ENCODE assay signal across 26 cellular contexts in genomic region chr11:1846453-1846932, GRCh38. TPM values are rescaled to one million over a fixed set of nuclear protein-coding genes. Genes with fewer than 3 reads are reported as not detected.
DNase-seq lines count a peak whose midpoint lies in the region; ATAC-seq and TF ChIP-seq lines count a peak whose summit lies in the region.
"Had no signal": no experiment of that assay in that cellular context is flagged by ENCODE, and none has a peak within 500 bp of the region (broad histone marks: within the 10 kb centered on the region; RNA-seq: fewer than 3 reads in every experiment).

No MANE protein-coding gene starts in this region.

- no peaks in the 10 kb centered on the region for H3K27me3 Mint-ChIP-seq in activated CD4-positive, alpha-beta T cell treated with anti-CD3 and anti-CD28 coated beads for 36 hours
- H3K27me3 Mint-ChIP-seq in CD8-positive, alpha-beta memory T cell, result peaks cover 0 to 1% of the 10 kb centered on the region in 2 donors
- H3K27me3 Mint-ChIP-seq in neural progenitor cell (ENCODE audit: insufficient read depth, low read depth), result peaks cover 11% of the 10 kb centered on the region

- no peak for ATAC-seq in activated CD4-positive, alpha-beta T cell treated with anti-CD3 and anti-CD28 coated beads for 36 hours
- ATAC-seq in GM21447 (IDR thresholded peaks at IDR 0.05; ENCODE audit: unreplicated experiment), result no peak
- ATAC-seq: HCT116, left lobe of liver had no signal

- CTCF ChIA-PET in activated CD4-positive, alpha-beta T cell treated with anti-CD3 and anti-CD28 coated beads for 36 hours (lab: Charles Lee), result interaction anchor here (1.0 to 1.7 kb wide), 4 partner anchors 75 to 305 kb away, joined by 3 to 7 read pairs (median 4); no protein-coding TSS in a partner anchor
- CTCF ChIA-PET in CD8-positive, alpha-beta memory T cell (lab: Charles Lee), result interaction anchor here (1.2 to 3.4 kb wide), 9 partner anchors 8 to 194 kb away, joined by 3 to 13 read pairs (median 7); partner anchors contain the start of genes SYT8 and TNNI2
- CTCF ChIA-PET in HEK293T (lab: Yijun Ruan, JAX), result interaction anchor here (0.9 kb wide), 1 partner anchor 306 kb away, joined by 3 read pairs; no protein-coding TSS in a partner anchor

- TF ChIP-seq POLR2A in adrenal gland (IDR thresholded peaks at IDR 0.05), result no peak

- no peaks in the 10 kb centered on the region for H3K27me3 ChIP-seq in CD8-positive, alpha-beta memory T cell (ENCODE audit: insufficient read depth, low read length, poor library complexity, severe bottlenecking)
- H3K27me3 ChIP-seq in adrenal gland, result no peaks in the 10 kb centered on the region
- H3K27me3 ChIP-seq in neural progenitor cell, result no peaks in the 10 kb centered on the region
- H3K27me3 ChIP-seq: BE2C had no signal

- peaks cover 72% of the 10 kb centered on the region for H3K4me1 ChIP-seq in CD8-positive, alpha-beta memory T cell (ENCODE audit: insufficient read depth, low read length)
- H3K4me1 ChIP-seq in adrenal gland (replicated peaks in 1 of 2), result peaks cover 70 to 75% of the 10 kb centered on the region in 2 donors
- no peaks in the 10 kb centered on the region for H3K4me1 ChIP-seq in neural progenitor cell
- H3K4me1 ChIP-seq: BE2C had no signal

- no peak overlapping the region for H3K4me3 Mint-ChIP-seq in activated CD4-positive, alpha-beta T cell treated with anti-CD3 and anti-CD28 coated beads for 36 hours
- peak overlapping the region in 1 of 7 donors; percentile 29 for H3K4me3 Mint-ChIP-seq in CD8-positive, alpha-beta memory T cell
- no peak overlapping the region for H3K4me3 Mint-ChIP-seq in neural progenitor cell
- H3K4me3 Mint-ChIP-seq: mesothelial cell of epicardium had no signal

- no peaks in the 10 kb centered on the region for H3K9me3 Mint-ChIP-seq in activated CD4-positive, alpha-beta T cell treated with anti-CD3 and anti-CD28 coated beads for 36 hours (ENCODE audit: low read depth)
- H3K9me3 Mint-ChIP-seq in CD8-positive, alpha-beta memory T cell, result no peaks in the 10 kb centered on the region
- no peaks in the 10 kb centered on the region for H3K9me3 Mint-ChIP-seq in neural progenitor cell
- H3K9me3 Mint-ChIP-seq: mesothelial cell of epicardium had no signal

- no peaks in the 10 kb centered on the region for H3K36me3 ChIP-seq in CD8-positive, alpha-beta memory T cell (ENCODE audit: insufficient read depth, low read length)
- no peaks in the 10 kb centered on the region for H3K36me3 ChIP-seq in adrenal gland (replicated peaks in 1 of 2)
- H3K36me3 ChIP-seq in neural progenitor cell, result no peaks in the 10 kb centered on the region
- H3K36me3 ChIP-seq: BE2C had no signal

- no peaks in the 10 kb centered on the region for H3K79me2 ChIP-seq in neural progenitor cell (ENCODE audit: low read depth)

- WGBS in adrenal gland, 4 donors, result 47 to 66% (median 59%) methylated on average over 4 to 9 of the region's 9 CpGs

- H3K4me3 ChIP-seq in CD8-positive, alpha-beta memory T cell (ENCODE audit: low read length), result no peak overlapping the region
- peak overlapping the region in 1 of 4 donors; percentile 12 for H3K4me3 ChIP-seq in adrenal gland
- H3K4me3 ChIP-seq in neural progenitor cell, result no peak overlapping the region

- H2AFZ ChIP-seq in neural progenitor cell (replicated peaks), result no peak overlapping the region

- H3K4me2 ChIP-seq in neural progenitor cell, result no peak overlapping the region

- no peaks in the 10 kb centered on the region for H3F3A ChIP-seq in neural progenitor cell (ENCODE audit: low read depth)

- H4K20me1 ChIP-seq in neural progenitor cell (ENCODE audit: low read depth), result no peaks in the 10 kb centered on the region

- TF ChIP-seq CTCF in adrenal gland (IDR thresholded peaks at IDR 0.05), result no peak
- no peak for TF ChIP-seq CTCF in neural progenitor cell (IDR thresholded peaks at IDR 0.05)

- H3K27ac ChIP-seq in CD8-positive, alpha-beta memory T cell (ENCODE audit: low read depth, low read length), result no peak overlapping the region
- peak overlapping the region; percentile 42 to 96 (median 93) for H3K27ac ChIP-seq in adrenal gland
- H3K27ac ChIP-seq in neural progenitor cell, result no peak overlapping the region

- POLR2A ChIA-PET in activated CD4-positive, alpha-beta T cell treated with anti-CD3 and anti-CD28 coated beads for 36 hours (lab: Charles Lee), result no interaction called here
- POLR2A ChIA-PET in CD8-positive, alpha-beta memory T cell (lab: Charles Lee), result no interaction called here
- POLR2A ChIA-PET in HEK293T (lab: Yijun Ruan, JAX), result no interaction called here

- no peak for DNase-seq in activated CD4-positive, alpha-beta T cell treated with anti-CD3 and anti-CD28 coated beads for 36 hours
- no peak for DNase-seq in activated CD4-positive, alpha-beta T cell treated with anti-CD3 and anti-CD28 coated beads, Interleukin-2, amount 50 U/mL, for 1 hour
- DNase-seq in CD8-positive, alpha-beta memory T cell, result no peak
- DNase-seq in adrenal gland (no peak), neural progenitor cell (ENCODE audit: low spot score) (no peak), NCI-H345 treated with DMSO at 0.1 percent for 48 hours (lab: John Stamatoyannopoulos, UW; ENCODE audit: unreplicated experiment) (no peak), HEK293T (ENCODE audit: extremely low spot score) (no peak)
- DNase-seq: 8988T; activated CD4-positive, CD25-positive, alpha-beta regulatory T cell treated with anti-CD3 and anti-CD28 coated beads, Interleukin-2, amount 50 U/mL, for 72 hours; activated CD8-positive, alpha-beta memory T cell treated with anti-CD3 and anti-CD28 coated beads, Interleukin-2, amount 50 U/mL, for 48 hours; BE2C; cortex of kidney; glutamatergic neuron; NCI-H1417; NCI-H2107; NCI-H526 treated with DMSO at 0.1 percent for 48 hours; occipital lobe; RPMI8226; stimulated activated CD4-positive, alpha-beta T cell treated with anti-CD3 and anti-CD28 coated beads, Interleukin-4, amount 100 ng/mL, for 24 hours had no signal

- intact Hi-C loops in activated CD4-positive, alpha-beta T cell treated with anti-CD3 and anti-CD28 coated beads for 36 hours (cut with DNase I, micrococcal nuclease), result no loop called here
- intact Hi-C loops in adrenal gland (cut with DNase I), result no loop called here

- H3K4me1 Mint-ChIP-seq in activated CD4-positive, alpha-beta T cell treated with anti-CD3 and anti-CD28 coated beads for 36 hours, result peaks cover 67% of the 10 kb centered on the region
- H3K4me1 Mint-ChIP-seq in CD8-positive, alpha-beta memory T cell, result peaks cover 61 to 83% (median 70%) of the 10 kb centered on the region in 3 donors
- H3K4me1 Mint-ChIP-seq in neural progenitor cell, result peaks cover 18% of the 10 kb centered on the region

- H3K9me3 ChIP-seq in CD8-positive, alpha-beta memory T cell (ENCODE audit: low read length), result no peaks in the 10 kb centered on the region
- H3K9me3 ChIP-seq in adrenal gland (replicated peaks in 1 of 3) (no peaks in the 10 kb centered on the region), neural progenitor cell (ENCODE audit: low read depth) (no peaks in the 10 kb centered on the region)
- H3K9me3 ChIP-seq: BE2C had no signal

- no peaks in the 10 kb centered on the region for H3K36me3 Mint-ChIP-seq in activated CD4-positive, alpha-beta T cell treated with anti-CD3 and anti-CD28 coated beads for 36 hours (ENCODE audit: low read depth)
- no peaks in the 10 kb centered on the region for H3K36me3 Mint-ChIP-seq in CD8-positive, alpha-beta memory T cell
- no peaks in the 10 kb centered on the region for H3K36me3 Mint-ChIP-seq in neural progenitor cell
- H3K36me3 Mint-ChIP-seq: mesothelial cell of epicardium had no signal

- peak overlapping the region; percentile 51 for H3K27ac Mint-ChIP-seq in activated CD4-positive, alpha-beta T cell treated with anti-CD3 and anti-CD28 coated beads for 36 hours
- peak overlapping the region in 7 of 8 donors; percentile 47 to 93 (median 78) for H3K27ac Mint-ChIP-seq in CD8-positive, alpha-beta memory T cell
- peak overlapping the region; percentile 39 for H3K27ac Mint-ChIP-seq in neural progenitor cell
- H3K27ac Mint-ChIP-seq: mesothelial cell of epicardium had no signal

- no peak overlapping the region for H3K9ac ChIP-seq in neural progenitor cell

TF ChIP-seq in HEK293T, 16 proteins besides CTCF, POLR2A, EP300 and RAD21 (continues in another document):
- no peak for TF ChIP-seq FOXA1 (IDR thresholded peaks at IDR 0.05)
- no peak for TF ChIP-seq NFRKB (IDR thresholded peaks at IDR 0.05)
- TF ChIP-seq FOXM1 (IDR thresholded peaks at IDR 0.05; ENCODE audit: borderline replicate concordance), result no peak
- no peak for TF ChIP-seq SUZ12 (IDR thresholded peaks at IDR 0.05)
- TF ChIP-seq L3MBTL2 (conservative IDR thresholded peaks at IDR 0.05), result no peak
- no peak for TF ChIP-seq CTBP1 (IDR thresholded peaks at IDR 0.05; ENCODE audit: borderline replicate concordance)
- no peak for TF ChIP-seq ARNT (IDR thresholded peaks at IDR 0.05)
- TF ChIP-seq ELF4 (IDR thresholded peaks at IDR 0.05), result no peak
- no peak for TF ChIP-seq LEF1 (IDR thresholded peaks at IDR 0.05; ENCODE audit: borderline replicate concordance)

RNA-seq across cellular contexts. Expression of gene LSP1, which starts 6.4 kb away (rescaled TPM):
- 100 to 1,000 TPM; 193 to 227 TPM for total RNA-seq in activated CD4-positive, alpha-beta T cell treated with anti-CD3 and anti-CD28 coated beads for 36 hours
- 100 to 1,000 TPM; 226 to 230 TPM for total RNA-seq in CD8-positive, alpha-beta memory T cell
- polyA plus RNA-seq in CD8-positive, alpha-beta memory T cell, result 496 TPM
- total RNA-seq in adrenal gland (100 to 1,000 TPM; 158 to 323 (median 250) TPM), neural progenitor cell (ENCODE audit: low replicate concordance) (not detected in 2 replicates)
- polyA plus RNA-seq in adrenal gland, result 1,000 to 10,000 TPM in 1 of 3 donors, 100 to 1,000 TPM in 2; 319 to 1,341 (median 324) TPM
- total RNA-seq: renal cortical epithelial cell had no signal

RNA-seq across cellular contexts. Expression of gene TNNI2, which starts 7.7 kb away (rescaled TPM):
- not detected for total RNA-seq in activated CD4-positive, alpha-beta T cell treated with anti-CD3 and anti-CD28 coated beads for 36 hours
- under 1 TPM in 1 of 2 experiments, not detected in 1; 0.33 TPM for total RNA-seq in CD8-positive, alpha-beta memory T cell
- not detected for polyA plus RNA-seq in CD8-positive, alpha-beta memory T cell
- total RNA-seq in adrenal gland (1 to 10 TPM in 3 of 8 donors, under 1 TPM in 2, not detected in 3; 0.55 to 4.2 (median 1.4) TPM), neural progenitor cell (ENCODE audit: low replicate concordance) (1.2 and 2.6 TPM in 2 replicates)
- polyA plus RNA-seq in adrenal gland, result 10 to 100 TPM in 2 of 3 donors, 1 to 10 TPM in 1; 1.9 to 21.8 (median 12.0) TPM
- total RNA-seq: G401, left lobe of liver, renal cortical epithelial cell had no signal

RNA-seq across cellular contexts. Expression of gene SYT8, which starts 11.7 kb away (rescaled TPM):
- not detected for total RNA-seq in activated CD4-positive, alpha-beta T cell treated with anti-CD3 and anti-CD28 coated beads for 36 hours
- total RNA-seq in CD8-positive, alpha-beta memory T cell, result not detected
- not detected for polyA plus RNA-seq in CD8-positive, alpha-beta memory T cell
- total RNA-seq in adrenal gland (1 to 10 TPM in 1 of 8 donors, under 1 TPM in 1, not detected in 6; 0.61 to 1.2 TPM), neural progenitor cell (ENCODE audit: low replicate concordance) (not detected in 2 replicates)
- 1 to 10 TPM in 1 of 3 donors, under 1 TPM in 1, not detected in 1; 0.91 to 3.1 TPM for polyA plus RNA-seq in adrenal gland
- total RNA-seq: G401, occipital lobe had no signal

RNA-seq across cellular contexts. Expression of gene PRR33, which starts 45.2 kb away (rescaled TPM):
- total RNA-seq in activated CD4-positive, alpha-beta T cell treated with anti-CD3 and anti-CD28 coated beads for 36 hours, result under 1 TPM; 0.07 to 0.09 TPM
- total RNA-seq in CD8-positive, alpha-beta memory T cell, result not detected
- 0.17 TPM for polyA plus RNA-seq in CD8-positive, alpha-beta memory T cell
- total RNA-seq in adrenal gland, result under 1 TPM in 4 of 8 donors, not detected in 4; 0.07 to 0.30 (median 0.15) TPM
- polyA plus RNA-seq in adrenal gland, result 1 to 10 TPM in 2 of 3 donors, not detected in 1; 1.1 to 2.3 TPM
- total RNA-seq in neural progenitor cell (ENCODE audit: low replicate concordance), result not detected in 2 replicates
- total RNA-seq: G401, left lobe of liver, mesothelial cell of epicardium, occipital lobe, renal cortical epithelial cell, ureter had no signal

Comparison
In these comparisons a context has a peak if more than half of its experiments do, and no peak if none do; other contexts are left out.
1. H3K27ac ChIP-seq: peak in adrenal gland (5 of 5); none in CD8-positive, alpha-beta memory T cell (single experiment) and neural progenitor cell (single experiment).
2. RNA of gene LSP1, which starts 6.4 kb away (total RNA-seq): 158 to 323 TPM in adrenal gland, 226 to 230 TPM in CD8-positive, alpha-beta memory T cell and 193 to 227 TPM in activated CD4-positive, alpha-beta T cell treated with anti-CD3 and anti-CD28 coated beads for 36 hours; not detected in neural progenitor cell; every median in the first group is over 100 times any median in the second.
3. Peak in every context shown above with its lines, with median percentiles within 50 percentile points of each other: H3K27ac Mint-ChIP-seq.